ENCODE assay signal across 9 cellular contexts in genomic region chr3:30644615-30645014, GRCh38. TPM values are rescaled to one million over a fixed set of nuclear protein-coding genes. Genes with fewer than 3 reads are reported as not detected.
A peak's percentile ranks its signal among the peaks of the same experiment; 100 is the strongest.
DNase-seq lines count a peak whose midpoint lies in the region; FAIRE-seq and TF ChIP-seq lines count a peak whose summit lies in the region.
"Had no signal": no experiment of that assay in that cellular context is flagged by ENCODE, and none has a peak within 500 bp of the region (broad histone marks: within the 10 kb centered on the region; RNA-seq: fewer than 3 reads in every experiment).

No MANE protein-coding gene starts in this region.

- DNase-seq in GM12865 (ENCODE audit: low read depth): peak; percentile 64
- no peak for DNase-seq in H54 (ENCODE audit: insufficient read length, low spot score)
- DNase-seq in NAMALWA (ENCODE audit: low spot score): peak; percentile 65
- DNase-seq in adipocyte (ENCODE audit: low read depth): peak; percentile 66
- DNase-seq in lower leg skin (ENCODE audit: low spot score in 2 of 2): peak; percentile 85 to 88
- no peak for DNase-seq in vagina (ENCODE audit: extremely low spot score in 2 of 2)
- DNase-seq in mesothelial cell of epicardium (ENCODE audit: low spot score in 2 of 2, unreplicated experiment in 2 of 2): no peak
- no peak for DNase-seq in AG08396 (ENCODE audit: low spot score)

- no peak overlapping the region for H3K4me3 Mint-ChIP-seq in mesothelial cell of epicardium

- no peak for TF ChIP-seq POLR2A in H54 (IDR thresholded peaks at IDR 0.05; ENCODE audit: low read depth, low read length)
- no peak for TF ChIP-seq POLR2A in lower leg skin (IDR thresholded peaks at IDR 0.05)
- TF ChIP-seq POLR2A in vagina (IDR thresholded peaks at IDR 0.05): no peak

- intact Hi-C loops in lower leg skin (cut with DNase I; ENCODE audit: low total_unique reads): no loop called here
- intact Hi-C loops in vagina (cut with DNase I): no loop called here

- H3K9me3 ChIP-seq in adipocyte (ENCODE audit: control insufficient read depth, low read length): no peaks in the 10 kb centered on the region
- H3K9me3 ChIP-seq in vagina: no peaks in the 10 kb centered on the region
- H3K9me3 ChIP-seq: SJSA1 had no signal

- peak; percentile 57 for FAIRE-seq in H54 (lab: Jason Lieb, UNC)

- H3K4me3 ChIP-seq in GM12865 (ENCODE audit: low read depth, low read length) (no peak overlapping the region), adipocyte (ENCODE audit: low read length) (no peak overlapping the region), lower leg skin (ENCODE audit: low read depth, poor library complexity, severe bottlenecking) (no peak overlapping the region), vagina (no peak overlapping the region)
- H3K4me3 ChIP-seq: SJSA1 had no signal

- no peaks in the 10 kb centered on the region for H3K9me3 Mint-ChIP-seq in mesothelial cell of epicardium

- H3K27ac Mint-ChIP-seq in mesothelial cell of epicardium: no peak overlapping the region

- no peaks in the 10 kb centered on the region for H3K27me3 Mint-ChIP-seq in mesothelial cell of epicardium (ENCODE audit: low read depth)

- TF ChIP-seq CTCF in GM12865 (IDR thresholded peaks at IDR 0.05; ENCODE audit: insufficient read depth, low read depth, low read length, missing control alignments) (no peak), lower leg skin (IDR thresholded peaks at IDR 0.05) (no peak), vagina (IDR thresholded peaks at IDR 0.05) (no peak), mesothelial cell of epicardium (IDR thresholded peaks at IDR 0.05; ENCODE audit: unreplicated experiment) (no peak)

- H3K36me3 ChIP-seq in adipocyte (ENCODE audit: control insufficient read depth, insufficient read depth, low read length, severe bottlenecking) (peaks cover 55% of the 10 kb centered on the region), vagina (peaks cover 0 to 25% of the 10 kb centered on the region in 2 donors)

- no peaks in the 10 kb centered on the region for H3K27me3 ChIP-seq in adipocyte (replicated peaks; ENCODE audit: control insufficient read depth, insufficient read depth, low read length)
- H3K27me3 ChIP-seq in vagina: no peaks in the 10 kb centered on the region
- H3K27me3 ChIP-seq: SJSA1 had no signal

- no peak overlapping the region for H3K9ac ChIP-seq in adipocyte (ENCODE audit: low read length)

- H3K27ac ChIP-seq in vagina: peak overlapping the region; percentile 63
- H3K27ac ChIP-seq: SJSA1 had no signal

- peaks cover 12% of the 10 kb centered on the region for H3K4me1 Mint-ChIP-seq in mesothelial cell of epicardium

- H3K4me1 ChIP-seq in adipocyte (ENCODE audit: control insufficient read depth, insufficient read depth, low read length) (peaks cover 62% of the 10 kb centered on the region), vagina (peaks cover 81% of the 10 kb centered on the region)

- WGBS in lower leg skin, 2 donors: 2 to 3% methylated on average over 2 of the region's 2 CpGs

- H3K36me3 Mint-ChIP-seq in mesothelial cell of epicardium: peaks cover 25% of the 10 kb centered on the region

RNA-seq across cellular contexts. Expression of gene TGFBR2, which starts 38.2 kb away (rescaled TPM):
- total RNA-seq in lower leg skin: 100 to 1,000 TPM in 1 of 4 donors, 10 to 100 TPM in 3; 57.8 to 109 (median 71.4) TPM
- total RNA-seq in vagina: 176 TPM
- total RNA-seq in mesothelial cell of epicardium: 14.6 to 15.8 TPM (median 15.6 TPM) in 3 replicates

Comparison
In these comparisons a context has a peak if more than half of its experiments do, and no peak if none do; other contexts are left out.
1. DNase-seq: peak in GM12865 (single experiment), NAMALWA (single experiment), adipocyte (single experiment) and lower leg skin (2 of 2); none in H54 (single experiment), vagina (0 of 2), mesothelial cell of epicardium (0 of 2) and AG08396 (single experiment).